31 cellular contexts compared by ENCODE assay signal in genomic region chr2:161269111-161269510, GRCh38.
"Had no signal": no experiment of that assay in that cellular context is flagged by ENCODE, and none has a peak within 500 bp of the region (broad histone marks: within the 10 kb centered on the region; RNA-seq: fewer than 3 reads in every experiment).

No MANE protein-coding gene starts in this region.

- H3K27me3 ChIP-seq: adrenal gland, body of pancreas, brain microvascular endothelial cell, breast epithelium had no signal

- H3K9me3 ChIP-seq: adrenal gland, body of pancreas, breast epithelium had no signal

- H3K36me3 ChIP-seq: adrenal gland, brain microvascular endothelial cell, breast epithelium had no signal

- DNase-seq: activated B cell treated with CpG ODN at 0.5 μM for 24 hours; activated CD4-positive, alpha-beta memory T cell treated with anti-CD3 and anti-CD28 coated beads for 36 hours; activated CD4-positive, alpha-beta T cell treated with anti-CD3 and anti-CD28 coated beads for 4 hours; activated CD4-positive, alpha-beta T cell treated with anti-CD3 and anti-CD28 coated beads, Interleukin-2, amount 10 ng/mL, durations not matched to agents 24 days and 14 days; activated CD4-positive, alpha-beta T cell treated with anti-CD3 and anti-CD28 coated beads, Interleukin-2, amount 50 U/mL, for 1 hour; activated CD4-positive, alpha-beta T cell treated with anti-CD3 and anti-CD28 coated beads, Interleukin-2, amount 50 U/mL, for 4 hours; activated CD4-positive, CD25-positive, alpha-beta regulatory T cell treated with anti-CD3 and anti-CD28 coated beads, Interleukin-2, amount 50 U/mL, for 72 hours; activated CD8-positive, alpha-beta memory T cell treated with anti-CD3 and anti-CD28 coated beads, Interleukin-2, amount 50 U/mL, for 4 hours; activated CD8-positive, alpha-beta T cell treated with anti-CD3 and anti-CD28 coated beads for 36 hours; activated effector memory CD4-positive, alpha-beta T cell treated with anti-CD3 and anti-CD28 coated beads, Interleukin-2, amount 50 U/mL, for 16 hours; activated gamma-delta T cell treated with Interleukin-2 at 50 U/mL for 16 hours; activated naive CD4-positive, alpha-beta T cell; activated naive CD4-positive, alpha-beta T cell treated with anti-CD3 and anti-CD28 coated beads for 36 hours; activated naive CD4-positive, alpha-beta T cell treated with anti-CD3 and anti-CD28 coated beads, Interleukin-2, amount 50 U/mL, for 16 hours; activated naive CD8-positive, alpha-beta T cell treated with anti-CD3 and anti-CD28 coated beads for 36 hours; activated T-cell treated with anti-CD3 and anti-CD28 coated beads for 4 hours; activated T-cell treated with anti-CD3 and anti-CD28 coated beads, Interleukin-2, amount 50 U/mL, for 1 hour; activated T-cell treated with anti-CD3 and anti-CD28 coated beads, Interleukin-2, amount 50 U/mL, for 4 hours; activated T-cell treated with anti-CD3 and anti-CD28 coated beads, Interleukin-2, amount 50 U/mL, for 72 hours; adrenal gland; amniotic stem cell; aorta; body of pancreas; brain microvascular endothelial cell; T-helper 1 cell; T-helper 2 cell; T-helper 9 cell had no signal

- ATAC-seq: activated CD8-positive, alpha-beta T cell treated with anti-CD3 and anti-CD28 coated beads for 36 hours; activated naive CD4-positive, alpha-beta T cell treated with anti-CD3 and anti-CD28 coated beads, Interleukin-2, amount 50 U/mL, for 72 hours; activated T-cell treated with anti-CD3 and anti-CD28 coated beads, Interleukin-2, amount 50 U/mL, for 4 hours; activated T-cell treated with anti-CD3 and anti-CD28 coated beads, Interleukin-2, amount 50 U/mL, for 72 hours; activated T-helper 17 cell treated with anti-CD3 and anti-CD28 coated beads, Interleukin-2, amount 50 U/mL, for 72 hours; body of pancreas had no signal

- H3K4me3 ChIP-seq: adrenal gland, body of pancreas, breast epithelium had no signal

- H3K4me1 ChIP-seq: adrenal gland, body of pancreas, breast epithelium had no signal

- H3K27ac ChIP-seq: adrenal gland, body of pancreas, brain microvascular endothelial cell, breast epithelium, VCaP had no signal
